Comparison of ENCODE assay signal across 22 cellular contexts in genomic region chr9:79807966-79808365, GRCh38.
"Had no signal": no experiment of that assay in that cellular context is flagged by ENCODE, and none has a peak within 500 bp of the region (broad histone marks: within the 10 kb centered on the region; RNA-seq: fewer than 3 reads in every experiment).

No MANE protein-coding gene starts in this region.

- H3K27me3 ChIP-seq: colonic mucosa, neural progenitor cell, testis, vagina had no signal

- DNase-seq: activated CD4-positive, alpha-beta T cell treated with anti-CD3 and anti-CD28 coated beads for 1 hour; activated CD4-positive, alpha-beta T cell treated with anti-CD3 and anti-CD28 coated beads, Interleukin-2, amount 50 U/mL, for 1 hour; activated CD8-positive, alpha-beta T cell treated with anti-CD3 and anti-CD28 coated beads, Interleukin-2, amount 10 ng/mL, durations not matched to agents 7 days and 5 days; activated gamma-delta T cell treated with Interleukin-2 at 50 U/mL for 16 hours; aorta; central memory CD4-positive, alpha-beta T cell; colonic mucosa; dorsolateral prefrontal cortex; effector memory CD8-positive, alpha-beta T cell; kidney; lower lobe of right lung; naive thymus-derived CD8-positive, alpha-beta T cell; posterior cingulate gyrus; stimulated activated CD4-positive, alpha-beta T cell treated with anti-CD3 and anti-CD28 coated beads, Interleukin-15, amount 100 ng/mL, for 24 hours; stimulated activated naive CD4-positive, alpha-beta T cell; testis; trophoblast cell had no signal

- H3K4me2 ChIP-seq: neural progenitor cell, smooth muscle cell had no signal

- H3K4me3 ChIP-seq: colonic mucosa, dorsolateral prefrontal cortex, lower lobe of right lung, neural progenitor cell, smooth muscle cell, testis, vagina had no signal

- H2AFZ ChIP-seq: neural progenitor cell had no signal

- FAIRE-seq: endothelial cell of umbilical vein, kidney, TTC549 had no signal

- H3K27ac ChIP-seq: colonic mucosa, dorsolateral prefrontal cortex, lower lobe of right lung, neural progenitor cell, testis, vagina had no signal

- H3K9me3 ChIP-seq: colonic mucosa, lower lobe of right lung, testis, vagina had no signal

- H3K4me1 ChIP-seq: colonic mucosa, testis had no signal

- H3K36me3 ChIP-seq: colonic mucosa, lower lobe of right lung, neural progenitor cell, vagina had no signal

- H3K9ac ChIP-seq: neural progenitor cell had no signal
